8 cellular contexts compared by ENCODE assay signal in genomic region chr5:96934291-96934694, GRCh38. TPM values are rescaled to one million over a fixed set of nuclear protein-coding genes. Genes with fewer than 3 reads are reported as not detected.
DNase-seq lines count a peak whose midpoint lies in the region; TF ChIP-seq lines count a peak whose summit lies in the region.

No MANE protein-coding gene starts in this region.

- peak overlapping the region; percentile 89 for H3K27ac ChIP-seq in GM23248
- H3K27ac ChIP-seq in SU-DHL-6 (ENCODE audit: low read depth, low read length) = peak overlapping the region; percentile 98
- H3K27ac ChIP-seq in fibroblast of lung (ENCODE audit: insufficient read depth, low read length) = peak overlapping the region; percentile 79
- H3K27ac ChIP-seq in prostate gland = peak overlapping the region; percentile 95 to 96

- H3K4me2 ChIP-seq in GM23248 (ENCODE audit: unreplicated experiment) (peak overlapping the region; percentile 90), SU-DHL-6 (ENCODE audit: low read depth, low read length, poor library complexity, severe bottlenecking) (peak overlapping the region; percentile 91), fibroblast of lung (ENCODE audit: extremely low read depth, insufficient read depth, low read length) (peak overlapping the region; percentile 61)

- TF ChIP-seq CTCF in BE2C (IDR thresholded peaks at IDR 0.05; ENCODE audit: low read depth, low read length) (no peak), SU-DHL-6 (IDR thresholded peaks at IDR 0.05; ENCODE audit: insufficient read depth, low read length, poor library complexity, severe bottlenecking) (no peak), fibroblast of lung (conservative IDR thresholded peaks at IDR 0.05 in 1 of 2, IDR thresholded peaks at IDR 0.05 in 1 of 2; ENCODE audit: low read depth in 1 of 2, low read length in 2 of 2) (no peak), prostate gland (IDR thresholded peaks at IDR 0.05) (no peak)

- H3K9me3 ChIP-seq in BE2C (no peaks in the 10 kb centered on the region), GM23248 (ENCODE audit: low read depth) (no peaks in the 10 kb centered on the region), SU-DHL-6 (ENCODE audit: insufficient read depth, low read length) (no peaks in the 10 kb centered on the region), fibroblast of lung (ENCODE audit: control insufficient read depth, insufficient read depth, low read depth, low read length) (no peaks in the 10 kb centered on the region), prostate gland (no peaks in the 10 kb centered on the region)

- H3K9ac ChIP-seq in GM23248 (peak overlapping the region; percentile 88), SU-DHL-6 (ENCODE audit: low read length) (peak overlapping the region; percentile 97), fibroblast of lung (ENCODE audit: insufficient read depth, low read length) (peak overlapping the region; percentile 75)

- no peak for TF ChIP-seq POLR2A in prostate gland (IDR thresholded peaks at IDR 0.05)

- H3K79me2 ChIP-seq in GM23248 (ENCODE audit: insufficient read depth) = peaks cover 32% of the 10 kb centered on the region
- peaks cover 48% of the 10 kb centered on the region for H3K79me2 ChIP-seq in SU-DHL-6 (ENCODE audit: insufficient read depth, low read length)
- H3K79me2 ChIP-seq in fibroblast of lung (ENCODE audit: control insufficient read depth, insufficient read depth, low read length) = peaks cover 23% of the 10 kb centered on the region

- H4K20me1 ChIP-seq in GM23248 (ENCODE audit: insufficient read depth) (0 out of 2 replicates have a peak, but pooled peaks cover 10% of the 10 kb centered on the region), SU-DHL-6 (ENCODE audit: low read depth, low read length) (0 out of 2 replicates have a peak, but pooled peaks cover 11% of the 10 kb centered on the region), fibroblast of lung (ENCODE audit: control insufficient read depth, extremely low read depth, insufficient read depth, low read length) (no peaks in the 10 kb centered on the region)

- H3F3A ChIP-seq in GM23248 (ENCODE audit: insufficient read depth) = peaks cover 34% of the 10 kb centered on the region
- H3F3A ChIP-seq in SU-DHL-6 (ENCODE audit: insufficient read depth) = peaks cover 42% of the 10 kb centered on the region

- intact Hi-C loops in prostate gland (cut with DNase I) = loop anchor here (5.0 to 10.0 kb wide), 2 partner anchors 179 to 228 kb away; no protein-coding TSS in a partner anchor

- H3K9me2 ChIP-seq in GM23248 (ENCODE audit: insufficient read depth) (no peaks in the 10 kb centered on the region), SU-DHL-6 (replicated peaks; ENCODE audit: insufficient read depth, low read length) (no peaks in the 10 kb centered on the region)

- 0 to 1% methylated on average over 9 of the region's 9 CpGs for WGBS in GM23248 (ENCODE audit: low coverage in 1 of 2, low lambda C conversion rate in 2 of 2, missing lambda C conversion rate in 2 of 2), 2 experiments
- WGBS in prostate gland = 0% methylated on average over 9 of the region's 9 CpGs

- DNase-seq in BE2C (no peak), GM23248 (peak; percentile 66), fibroblast of lung (ENCODE audit: low read depth in 2 of 2) (peak in 1 of 2 donors; percentile 63), prostate gland (ENCODE audit: low spot score) (peak; percentile 33), D341Med (ENCODE audit: low spot score) (no peak), germinal center (ENCODE audit: low spot score) (no peak)
- DNase-seq in effector CD8-positive, alpha-beta T cell (lab: John Stamatoyannopoulos, UW) = no peak

- H3K4me1 ChIP-seq in BE2C (peaks cover 10% of the 10 kb centered on the region; the same call in 1 of the 2 replicates), GM23248 (ENCODE audit: insufficient read depth) (peaks cover 23% of the 10 kb centered on the region), fibroblast of lung (ENCODE audit: control insufficient read depth, extremely low read depth, insufficient read depth, low read length) (peaks cover 5% of the 10 kb centered on the region), prostate gland (replicated peaks) (peaks cover 6% of the 10 kb centered on the region)

- H3K4me3 ChIP-seq in BE2C (ENCODE audit: low read depth, low read length) = peak overlapping the region; percentile 83
- H3K4me3 ChIP-seq in GM23248 = peak overlapping the region; percentile 85
- peak overlapping the region; percentile 62 for H3K4me3 ChIP-seq in SU-DHL-6 (ENCODE audit: insufficient read depth, low read length, poor library complexity, severe bottlenecking)
- peak overlapping the region; percentile 65 to 77 (median 74) for H3K4me3 ChIP-seq in fibroblast of lung (replicated peaks in 1 of 4; ENCODE audit: control extremely low read depth in 1 of 4, insufficient read depth in 1 of 4, low read depth in 3 of 4, low read length in 4 of 4)
- H3K4me3 ChIP-seq in prostate gland = peak overlapping the region; percentile 83 to 94

- no peaks in the 10 kb centered on the region for H3K27me3 ChIP-seq in BE2C
- no peaks in the 10 kb centered on the region for H3K27me3 ChIP-seq in GM23248 (replicated peaks; ENCODE audit: insufficient read depth)
- H3K27me3 ChIP-seq in SU-DHL-6 (ENCODE audit: low read length) = no peaks in the 10 kb centered on the region; the same call in 1 of the 2 replicates
- H3K27me3 ChIP-seq in fibroblast of lung (ENCODE audit: control insufficient read depth, insufficient read depth, low read length) = no peaks in the 10 kb centered on the region
- H3K27me3 ChIP-seq in prostate gland (replicated peaks; ENCODE audit: insufficient read depth) = no peaks in the 10 kb centered on the region

- H2AFZ ChIP-seq in GM23248 (peak overlapping the region; percentile 97), SU-DHL-6 (ENCODE audit: low read depth, low read length, severe bottlenecking) (no peak overlapping the region), fibroblast of lung (ENCODE audit: low read length) (peak overlapping the region; percentile 67)

- H3K36me3 ChIP-seq in BE2C (no peaks in the 10 kb centered on the region), GM23248 (ENCODE audit: low read depth) (no peaks in the 10 kb centered on the region), SU-DHL-6 (ENCODE audit: low read length) (peaks cover 15% of the 10 kb centered on the region), fibroblast of lung (ENCODE audit: control insufficient read depth, insufficient read depth, low read length) (no peaks in the 10 kb centered on the region), prostate gland (no peaks in the 10 kb centered on the region)

- in situ Hi-C loops in GM23248 (cut with MboI) = no loop called here

RNA-seq across cellular contexts. Expression of gene LNPEP, which starts 1.6 kb away (rescaled TPM):
- polyA plus RNA-seq in BE2C (2012; ENCODE audit: insufficient read depth, insufficient read length, low read depth) = 4.8 TPM
- 20.1 and 30.1 TPM in 2 replicates for total RNA-seq in GM23248 (2014; rRNA removed; shearing (Covaris generic))
- polyA plus RNA-seq in GM23248 (2016; fragmentation: Nextera tagmentation; extraction: Ambion mirVana) (6.8 and 7.3 TPM in 2 replicates), fibroblast of lung (15.0 and 19.5 TPM in 2 replicates)
- total RNA-seq in fibroblast of lung (26.1 and 26.2 TPM in 2 replicates), prostate gland (10 to 100 TPM; 38.5 to 43.9 TPM)
- polyA plus RNA-seq in fibroblast of lung (2012) = 5.5 and 7.8 TPM in 2 replicates
- 5.1 and 8.3 TPM in 2 replicates for polyA minus RNA-seq in fibroblast of lung (ENCODE audit: low replicate concordance)

RNA-seq across cellular contexts. Expression of gene ERAP2, which starts 58.0 kb away (rescaled TPM):
- polyA plus RNA-seq in BE2C (2012; ENCODE audit: insufficient read depth, insufficient read length, low read depth) = 0.80 TPM
- 0.38 and 1.8 TPM in 2 replicates for total RNA-seq in GM23248 (2014; rRNA removed; shearing (Covaris generic))
- polyA plus RNA-seq in GM23248 (2016; fragmentation: Nextera tagmentation; extraction: Ambion mirVana) (0.32 and 1.1 TPM in 2 replicates), fibroblast of lung (56.7 and 70.9 TPM in 2 replicates)
- total RNA-seq in fibroblast of lung (66.0 and 180 TPM in 2 replicates), prostate gland (10 to 100 TPM in 1 of 2 donors, 1 to 10 TPM in 1; 7.7 to 19.0 TPM)
- polyA plus RNA-seq in fibroblast of lung (2012) = 24.1 and 31.0 TPM in 2 replicates
- 25.3 and 32.8 TPM in 2 replicates for polyA minus RNA-seq in fibroblast of lung (ENCODE audit: low replicate concordance)

Comparison
In these comparisons a context has a peak if more than half of its experiments do, and no peak if none do; other contexts are left out.
1. DNase-seq: peak in GM23248 (single experiment) and prostate gland (single experiment); none in BE2C (single experiment), D341Med (single experiment), effector CD8-positive, alpha-beta T cell (single experiment) and germinal center (single experiment).
2. Peak in every context shown above with its lines, with median percentiles within 50 percentile points of each other: H3K4me3 ChIP-seq, H3K27ac ChIP-seq, H3K4me2 ChIP-seq and H3K9ac ChIP-seq.